In genomic region chr10:128734161-128734560, GRCh38 we compare ENCODE assay signal across 24 cellular contexts.
"Had no signal": no experiment of that assay in that cellular context is flagged by ENCODE, and none has a peak within 500 bp of the region (broad histone marks: within the 10 kb centered on the region; RNA-seq: fewer than 3 reads in every experiment).

No MANE protein-coding gene starts in this region.

- H2AFZ ChIP-seq: hepatocyte had no signal

- H3K36me3 ChIP-seq: esophagus muscularis mucosa, gastroesophageal sphincter, heart left ventricle, left lung, prostate gland, sigmoid colon, stomach, thoracic aorta, tibial nerve, upper lobe of left lung had no signal

- DNase-seq: dermis blood vessel endothelial cell; effector memory CD4-positive, alpha-beta T cell; foreskin keratinocyte; heart left ventricle; left cardiac atrium; mesenchymal stem cell; midbrain; naive thymus-derived CD8-positive, alpha-beta T cell; right cardiac atrium; sigmoid colon; stimulated activated CD4-positive, alpha-beta T cell treated with anti-CD3 and anti-CD28 coated beads, Interleukin-2, amount 100 ng/mL, for 24 hours; stimulated activated CD4-positive, alpha-beta T cell treated with anti-CD3 and anti-CD28 coated beads, Interleukin-4, amount 100 ng/mL, for 24 hours; stimulated activated naive CD4-positive, alpha-beta T cell treated with Interleukin-2 at 50 U/mL for 16 hours; stomach; upper lobe of left lung had no signal

- H3K4me3 ChIP-seq: coronary artery, esophagus muscularis mucosa, gastroesophageal sphincter, heart left ventricle, hepatocyte, left lung, prostate gland, sigmoid colon, stomach, thoracic aorta, tibial nerve, upper lobe of left lung had no signal

- H3K9me3 ChIP-seq: esophagus muscularis mucosa, gastroesophageal sphincter, heart left ventricle, left lung, prostate gland, sigmoid colon, stomach, thoracic aorta, tibial nerve, upper lobe of left lung had no signal

- H3K4me1 ChIP-seq: esophagus muscularis mucosa, foreskin keratinocyte, gastroesophageal sphincter, heart left ventricle, left lung, prostate gland, sigmoid colon, stomach, tibial nerve, upper lobe of left lung had no signal

- H3K27me3 ChIP-seq: foreskin keratinocyte, sigmoid colon, tibial nerve, upper lobe of left lung had no signal

- H3K27ac ChIP-seq: coronary artery, esophagus muscularis mucosa, foreskin keratinocyte, gastroesophageal sphincter, heart left ventricle, hepatocyte, left lung, prostate gland, sigmoid colon, stomach, thoracic aorta, tibial nerve, upper lobe of left lung had no signal

- ATAC-seq: foreskin keratinocyte; gastroesophageal sphincter; heart left ventricle; left cardiac atrium; left lung; naive thymus-derived CD8-positive, alpha-beta T cell; right cardiac atrium; stimulated activated effector memory CD8-positive, alpha-beta T cell treated with anti-CD3 and anti-CD28 coated beads, Interleukin-12 subunit alpha, Interleukin-12 subunit beta, amount 100 ng/mL, for 72 hours had no signal

- H3K4me2 ChIP-seq: hepatocyte had no signal
